8 cellular contexts compared by ENCODE assay signal in genomic region chr11:2156416-2157182, GRCh38. TPM values are rescaled to one million over a fixed set of nuclear protein-coding genes. Genes with fewer than 3 reads are reported as not detected.
DNase-seq lines count a peak whose midpoint lies in the region; ATAC-seq, FAIRE-seq and TF ChIP-seq lines count a peak whose summit lies in the region.

No MANE protein-coding gene starts in this region.

- H3K27ac Mint-ChIP-seq in osteocyte (ENCODE audit: unreplicated experiment): no peak overlapping the region

- peak; percentile 4 for FAIRE-seq in GM19239 (lab: Jason Lieb, UNC)

- no peaks in the 10 kb centered on the region for H3K9me3 Mint-ChIP-seq in osteocyte (ENCODE audit: unreplicated experiment)

- no peak for DNase-seq in AG09309 (ENCODE audit: low read depth)
- DNase-seq in GM19239 (ENCODE audit: insufficient read length, low spot score): peak; percentile 83
- DNase-seq in Panc1 (ENCODE audit: low read depth, low spot score): peak; percentile 39
- peak; percentile 82 for DNase-seq in activated effector memory CD4-positive, alpha-beta T cell treated with anti-CD3 and anti-CD28 coated beads, Interleukin-2, amount 50 U/mL, for 16 hours
- peak; percentile 14 for DNase-seq in foreskin melanocyte
- peak; percentile 95 for DNase-seq in osteocyte (ENCODE audit: extremely low spot score, unreplicated experiment)

- H3K27me3 Mint-ChIP-seq in osteocyte (ENCODE audit: unreplicated experiment): no peaks in the 10 kb centered on the region

- no peaks in the 10 kb centered on the region for H3K36me3 Mint-ChIP-seq in osteocyte (ENCODE audit: unreplicated experiment)

- no peak overlapping the region for H3K27ac ChIP-seq in Panc1 (ENCODE audit: low read length)

- no peaks in the 10 kb centered on the region for H3K9me3 ChIP-seq in Panc1 (ENCODE audit: control insufficient read depth, insufficient read depth, low read depth, low read length)

- CTCF ChIA-PET in Panc1 (lab: Charles Lee): interaction anchor here (0.5 to 2.9 kb wide), 13 partner anchors 8 to 504 kb away, joined by 3 to 21 read pairs (median 4); no protein-coding TSS in a partner anchor

- intact Hi-C loops in Panc1 (cut with micrococcal nuclease; ENCODE audit: unreplicated experiment): loop anchor here (5.0 kb wide), 1 partner anchor 284 kb away; no protein-coding TSS in a partner anchor

- H3K4me1 ChIP-seq in Panc1 (ENCODE audit: control insufficient read depth, insufficient read depth, low read length): peaks cover 11% of the 10 kb centered on the region

- H3K4me3 Mint-ChIP-seq in osteocyte (ENCODE audit: unreplicated experiment): no peak overlapping the region

- no TSS peak for BruUV-seq in Panc1 (replicated peaks; lab: Mats Ljungman, UMichigan)

- POLR2A ChIA-PET in Panc1 (lab: Charles Lee): interaction anchor here (0.6 to 0.8 kb wide), 3 partner anchors 58 to 465 kb away, joined by 3 to 5 read pairs (median 3); no protein-coding TSS in a partner anchor

- in situ Hi-C loops in Panc1 (cut with HindIII; ENCODE audit: low pct_unique_long_range_greater_than_20kb, low sequenced_read_pairs): no loop called here

- no peaks in the 10 kb centered on the region for H3K36me3 ChIP-seq in Panc1 (ENCODE audit: control insufficient read depth, insufficient read depth, low read length)

- peak; percentile 86 for TF ChIP-seq CTCF in AG09309 (IDR thresholded peaks at IDR 0.05; ENCODE audit: control insufficient read depth, insufficient read depth, low read depth, low read length, missing control alignments)
- peak; percentile 98 for TF ChIP-seq CTCF in Panc1 (IDR thresholded peaks at IDR 0.05)
- peak; percentile 90 for TF ChIP-seq CTCF in osteocyte (IDR thresholded peaks at IDR 0.05)

- H3K27me3 ChIP-seq in Panc1 (ENCODE audit: control insufficient read depth, insufficient read depth, low read length): no peaks in the 10 kb centered on the region

- peaks cover 3% of the 10 kb centered on the region for H3K4me1 Mint-ChIP-seq in osteocyte (ENCODE audit: unreplicated experiment)

- no peak overlapping the region for H3K4me3 ChIP-seq in AG09309 (ENCODE audit: control insufficient read depth, low read depth, low read length)
- 0 out of 4 replicates have a peak overlapping the region, but pooled peaks of 1 of the 2 experiments have one; percentile 14 for H3K4me3 ChIP-seq in Panc1 (ENCODE audit: low read depth in 2 of 2, low read length in 2 of 2)

- peak; percentile 78 for ATAC-seq in Panc1
- no peak for ATAC-seq in HG03469 (IDR thresholded peaks at IDR 0.05; ENCODE audit: unreplicated experiment)
- ATAC-seq in HG03108 (IDR thresholded peaks at IDR 0.05; ENCODE audit: unreplicated experiment): no peak

RNA-seq across cellular contexts. Expression of gene INS, which starts 4.4 kb away (rescaled TPM):
- total RNA-seq in Panc1 (2021; ENCODE audit: unreplicated experiment): not detected
- polyA plus RNA-seq in Panc1 (2012; ENCODE audit: insufficient read length): not detected
- not detected in 2 replicates for total RNA-seq in osteocyte

RNA-seq across cellular contexts. Expression of gene TH, which starts 15.0 kb away (rescaled TPM):
- total RNA-seq in Panc1 (2021; ENCODE audit: unreplicated experiment) (not detected), osteocyte (0.75 and 0.89 TPM in 2 replicates)
- polyA plus RNA-seq in Panc1 (2012; ENCODE audit: insufficient read length): 0.38 TPM

RNA-seq across cellular contexts. Expression of gene IGF2, which starts 17.4 kb away (rescaled TPM):
- total RNA-seq in Panc1 (2021; ENCODE audit: unreplicated experiment) (14.5 TPM), osteocyte (521 and 590 TPM in 2 replicates)
- polyA plus RNA-seq in Panc1 (2012; ENCODE audit: insufficient read length): 20.5 TPM

Comparison
In these comparisons a context has a peak if more than half of its experiments do, and no peak if none do; other contexts are left out.
1. RNA of gene IGF2, which starts 17.4 kb away (total RNA-seq): 521 to 590 TPM in osteocyte; 14.5 TPM in Panc1 (single experiment); every median in the first group is over 10 times any median in the second.
2. Peak in every context shown above with its lines, with median percentiles within 50 percentile points of each other: CTCF ChIP-seq.